Comparison of ENCODE assay signal across 9 cellular contexts in genomic region chr7:32937344-32938174, GRCh38. TPM values are rescaled to one million over a fixed set of nuclear protein-coding genes. Genes with fewer than 3 reads are reported as not detected.
DNase-seq lines count a peak whose midpoint lies in the region; ATAC-seq and TF ChIP-seq lines count a peak whose summit lies in the region.
"Had no signal": no experiment of that assay in that cellular context is flagged by ENCODE, and none has a peak within 500 bp of the region (broad histone marks: within the 10 kb centered on the region; RNA-seq: fewer than 3 reads in every experiment).

No MANE protein-coding gene starts in this region.

- WGBS in sigmoid colon, 2 donors, result 72 to 79% methylated on average over 10 of the region's 10 CpGs

- TF ChIP-seq CTCF in fibroblast of the aortic adventitia (IDR thresholded peaks at IDR 0.05; ENCODE audit: insufficient read depth, low read length) (no peak), sigmoid colon (IDR thresholded peaks at IDR 0.05) (no peak)

- intact Hi-C loops in sigmoid colon (cut with DNase I), result no loop called here

- ATAC-seq in GM21528 (IDR thresholded peaks at IDR 0.05; ENCODE audit: low FRiP score, unreplicated experiment), result no peak

- no peak for TF ChIP-seq POLR2A in sigmoid colon (IDR thresholded peaks at IDR 0.05)

- H3K27ac ChIP-seq in sigmoid colon, result peak overlapping the region; percentile 30 to 44 (median 32)
- H3K27ac ChIP-seq: suprapubic skin had no signal

- DNase-seq in ELR (ENCODE audit: low read depth) (peak; percentile 56), NCI-H748 treated with DMSO at 0.1 percent for 48 hours (lab: John Stamatoyannopoulos, UW) (peak; percentile 44), fibroblast of the aortic adventitia (ENCODE audit: low read depth) (peak; percentile 57), sigmoid colon (peak; percentile 73), activated gamma-delta T cell (lab: John Stamatoyannopoulos, UW) (no peak)
- DNase-seq in stimulated activated CD4-positive, alpha-beta T cell treated with anti-CD3 and anti-CD28 coated beads, Interleukin-12 subunit alpha, Interleukin-12 subunit beta, amount 100 ng/mL, for 4 hours, result no peak
- DNase-seq in activated T-cell treated with anti-CD3 and anti-CD28 coated beads, Interleukin-2, amount 50 U/mL, for 1 hour, result no peak

- no peaks in the 10 kb centered on the region for H3K9me3 ChIP-seq in sigmoid colon
- H3K9me3 ChIP-seq: suprapubic skin had no signal

- peaks cover 0 to 5% (median 2%) of the 10 kb centered on the region in 4 donors for H3K36me3 ChIP-seq in sigmoid colon

- H3K27me3 ChIP-seq in sigmoid colon, result no peaks in the 10 kb centered on the region
- H3K27me3 ChIP-seq: suprapubic skin had no signal

- H3K4me3 ChIP-seq in fibroblast of the aortic adventitia (ENCODE audit: low read depth, low read length), result no peak overlapping the region
- H3K4me3 ChIP-seq in sigmoid colon, result no peak overlapping the region
- H3K4me3 ChIP-seq: suprapubic skin had no signal

- H3K4me1 ChIP-seq in sigmoid colon, result peaks cover 0 to 58% (median 38%) of the 10 kb centered on the region in 4 donors

- no peak for TF ChIP-seq EP300 in sigmoid colon (IDR thresholded peaks at IDR 0.05)

RNA-seq across cellular contexts. Expression of gene FKBP9, which starts 19.7 kb away (rescaled TPM):
- 387 and 831 TPM in 2 replicates for total RNA-seq in fibroblast of the aortic adventitia (ENCODE audit: low replicate concordance)
- total RNA-seq in sigmoid colon, result 100 to 1,000 TPM in 2 of 4 donors, 10 to 100 TPM in 2; 79.6 to 161 (median 114) TPM
- polyA plus RNA-seq in sigmoid colon, result 10 to 100 TPM; 12.3 to 39.2 (median 19.2) TPM

RNA-seq across cellular contexts. Expression of gene KBTBD2, which starts 46.0 kb away (rescaled TPM):
- total RNA-seq in fibroblast of the aortic adventitia (ENCODE audit: low replicate concordance), result 18.2 and 35.9 TPM in 2 replicates
- total RNA-seq in sigmoid colon, result 10 to 100 TPM; 28.5 to 39.7 (median 37.5) TPM
- 10 to 100 TPM; 14.1 to 19.8 (median 16.0) TPM for polyA plus RNA-seq in sigmoid colon

Comparison
In these comparisons a context has a peak if more than half of its experiments do, and no peak if none do; other contexts are left out.
1. DNase-seq: peak in ELR (single experiment), NCI-H748 treated with DMSO at 0.1 percent for 48 hours (single experiment), fibroblast of the aortic adventitia (single experiment) and sigmoid colon (single experiment); none in stimulated activated CD4-positive, alpha-beta T cell treated with anti-CD3 and anti-CD28 coated beads, Interleukin-12 subunit alpha, Interleukin-12 subunit beta, amount 100 ng/mL, for 4 hours (single experiment), activated T-cell treated with anti-CD3 and anti-CD28 coated beads, Interleukin-2, amount 50 U/mL, for 1 hour (single experiment) and activated gamma-delta T cell (single experiment).